In the genomic region with DNA sequence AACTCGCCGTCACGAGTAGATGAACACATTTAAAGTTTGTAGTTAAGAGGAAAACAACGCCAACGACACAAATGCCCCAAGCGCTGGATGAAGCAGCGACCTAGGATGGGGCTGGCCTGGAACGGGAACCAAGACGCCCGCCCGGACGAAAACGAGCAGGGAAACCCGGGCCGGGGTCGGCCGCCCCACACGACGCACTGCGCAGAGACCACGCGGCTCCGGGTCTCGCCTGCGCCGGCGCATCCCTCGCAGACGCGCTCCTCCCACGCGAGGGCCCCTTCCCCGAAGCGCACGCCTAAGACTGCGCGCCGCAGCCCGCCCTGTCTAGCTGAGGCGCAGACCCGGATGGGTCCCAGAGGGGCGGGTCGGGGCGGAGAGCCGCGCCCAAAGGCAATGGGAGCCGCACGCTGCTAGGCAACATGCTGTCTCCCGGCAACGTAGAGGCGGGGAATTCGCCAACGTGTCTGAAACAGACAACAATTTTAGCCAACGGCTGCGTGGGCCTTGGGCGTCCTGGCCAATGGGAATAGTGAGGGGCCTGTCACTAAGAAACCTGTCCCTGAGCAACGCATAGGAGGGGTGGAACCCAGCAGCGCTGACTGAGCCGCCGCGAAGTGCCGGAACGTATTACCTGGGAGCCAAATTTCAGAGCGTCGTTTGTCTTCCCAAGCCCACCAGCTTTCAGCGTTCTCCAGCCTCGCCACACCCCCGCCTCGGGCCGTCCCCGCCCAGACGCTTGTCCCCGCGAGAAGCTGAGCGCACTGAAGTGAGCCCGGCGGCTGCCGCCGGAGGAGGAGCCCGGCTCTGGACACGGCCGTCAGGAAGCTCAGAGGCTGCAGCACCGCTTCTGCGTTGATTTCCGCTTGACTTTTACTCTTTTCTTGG, we compare ENCODE assay signal across 8 cellular contexts. TPM values are rescaled to one million over a fixed set of nuclear protein-coding genes. Genes with fewer than 3 reads are reported as not detected.
A peak's percentile ranks its signal among the peaks of the same experiment; 100 is the strongest.
DNase-seq lines count a peak whose midpoint lies in the region; ATAC-seq lines count a peak whose summit lies in the region.

No MANE protein-coding gene starts in this region.

- peak; percentile 92 for ATAC-seq in GM19438 (IDR thresholded peaks at IDR 0.05; ENCODE audit: low read depth, unreplicated experiment)
- peak; percentile 84 for ATAC-seq in HG03575 (IDR thresholded peaks at IDR 0.05; ENCODE audit: extremely low read depth, insufficient number of reproducible peaks, low FRiP score, unreplicated experiment)
- peak; percentile 94 for ATAC-seq in activated naive CD4-positive, alpha-beta T cell treated with anti-CD3 and anti-CD28 coated beads, Interleukin-2, amount 50 U/mL, for 72 hours

- H3K36me3 Mint-ChIP-seq in activated naive CD4-positive, alpha-beta T cell treated with anti-CD3 and anti-CD28 coated beads, Interleukin-2, amount 50 U/mL, for 72 hours: peaks cover 16 to 36% of the 10 kb centered on the region in 2 donors

- H3K27ac ChIP-seq in substantia nigra (ENCODE audit: low read depth, low read length, poor library complexity, severe bottlenecking): peak overlapping the region; percentile 59

- H3K9me3 Mint-ChIP-seq in activated naive CD4-positive, alpha-beta T cell treated with anti-CD3 and anti-CD28 coated beads, Interleukin-2, amount 50 U/mL, for 72 hours: peaks cover 10 to 17% of the 10 kb centered on the region in 2 donors

- DNase-seq in CD1c-positive myeloid dendritic cell (ENCODE audit: extremely low spot score) (peak; percentile 94), SK-N-DZ (ENCODE audit: low spot score) (peak; percentile 99), glomerular endothelial cell (ENCODE audit: extremely low read depth, low read depth, low spot score) (peak; percentile 75), nucleus accumbens (lab: John Stamatoyannopoulos, UW) (peak; percentile 42 to 99 (median 94)), substantia nigra (lab: John Stamatoyannopoulos, UW) (peak; percentile 36 to 98 (median 91))
- peak; percentile 95 to 98 for DNase-seq in activated naive CD4-positive, alpha-beta T cell treated with anti-CD3 and anti-CD28 coated beads, Interleukin-2, amount 50 U/mL, for 72 hours (ENCODE audit: low spot score in 2 of 2)

- peak overlapping the region; percentile 52 to 91 for H3K27ac Mint-ChIP-seq in activated naive CD4-positive, alpha-beta T cell treated with anti-CD3 and anti-CD28 coated beads, Interleukin-2, amount 50 U/mL, for 72 hours

RNA-seq across cellular contexts. Expression of a gene that starts 21.0 kb away (rescaled TPM):
- polyA plus RNA-seq in SK-N-DZ (2014; cell fraction: cytosol; rRNA removed): 39.3 and 39.5 TPM in 2 replicates
- polyA plus RNA-seq in SK-N-DZ (2014; cell fraction: nucleus; rRNA removed): 64.9 and 78.1 TPM in 2 replicates
- 10 to 100 TPM; 60.4 to 73.2 TPM for total RNA-seq in activated naive CD4-positive, alpha-beta T cell treated with anti-CD3 and anti-CD28 coated beads, Interleukin-2, amount 50 U/mL, for 72 hours
- total RNA-seq in glomerular endothelial cell: 42.1 and 71.8 TPM in 2 replicates

RNA-seq across cellular contexts. Expression of a gene that starts 47.7 kb away (rescaled TPM):
- polyA plus RNA-seq in SK-N-DZ (2014; cell fraction: cytosol; rRNA removed): 12.5 and 14.1 TPM in 2 replicates
- polyA plus RNA-seq in SK-N-DZ (2014; cell fraction: nucleus; rRNA removed): 48.5 and 68.0 TPM in 2 replicates
- 1 to 10 TPM; 4.5 to 9.9 TPM for total RNA-seq in activated naive CD4-positive, alpha-beta T cell treated with anti-CD3 and anti-CD28 coated beads, Interleukin-2, amount 50 U/mL, for 72 hours
- 5.7 and 6.2 TPM in 2 replicates for total RNA-seq in glomerular endothelial cell

Comparison
In these comparisons a context has a peak if more than half of its experiments do, and no peak if none do; other contexts are left out.
1. Peak in every context shown above with its lines: DNase-seq, ATAC-seq and H3K27ac ChIP-seq.